ENCODE assay signal across 10 cellular contexts in the genomic region with DNA sequence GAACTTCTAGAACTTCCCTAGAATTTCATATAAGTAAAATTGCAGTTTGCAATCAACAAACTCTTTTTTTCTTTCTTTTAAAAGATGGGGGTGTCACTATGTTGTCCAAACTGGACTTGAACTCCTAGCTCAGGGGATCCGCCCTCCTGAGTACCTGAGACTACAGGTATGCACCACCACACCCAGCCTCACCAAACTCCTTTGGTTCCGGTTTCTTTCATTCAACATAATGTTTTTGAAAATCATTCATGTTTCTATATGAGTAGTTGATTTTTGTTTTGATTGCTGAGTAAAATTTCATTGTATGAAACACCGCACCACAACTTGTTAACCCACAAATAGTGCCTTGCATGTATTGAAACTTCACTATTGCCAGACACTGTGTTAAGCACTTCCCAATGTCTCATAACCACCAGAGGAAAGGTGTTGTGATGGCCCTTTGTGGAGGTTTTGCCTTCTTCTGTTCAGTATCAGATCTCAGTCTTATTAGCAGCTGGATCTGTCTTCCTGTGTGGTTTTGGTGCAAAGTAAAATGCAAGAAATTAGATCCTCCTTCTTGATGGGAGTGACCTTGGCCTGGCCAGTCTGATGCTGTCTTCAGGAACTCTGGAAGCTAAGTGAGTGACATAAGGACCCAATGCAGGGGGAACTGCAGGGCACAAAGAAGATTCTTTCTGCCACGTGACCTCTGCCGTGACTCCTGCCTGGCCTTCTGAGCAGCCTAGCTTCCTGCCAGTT.
DNase-seq lines count a peak whose midpoint lies in the region; ATAC-seq and TF ChIP-seq lines count a peak whose summit lies in the region.
"Had no signal": no experiment of that assay in that cellular context is flagged by ENCODE, and none has a peak within 500 bp of the region (broad histone marks: within the 10 kb centered on the region; RNA-seq: fewer than 3 reads in every experiment).

No MANE protein-coding gene starts in this region.

- no peak overlapping the region for H4K5ac ChIP-seq in mesendoderm (ENCODE audit: low read length)

- no peak overlapping the region for H4K8ac ChIP-seq in mesendoderm (ENCODE audit: low read depth, low read length)

- H3K4me2 ChIP-seq in DND-41 (ENCODE audit: insufficient read depth, low read length) (no peak overlapping the region), Loucy (ENCODE audit: low read depth, low read length, poor library complexity, severe bottlenecking) (peak overlapping the region; percentile 50), mesendoderm (ENCODE audit: low read length) (no peak overlapping the region)

- no peak overlapping the region for H2BK5ac ChIP-seq in mesendoderm (ENCODE audit: low read length)

- no peak overlapping the region for H2AK5ac ChIP-seq in mesendoderm (ENCODE audit: low read length)

- no peaks in the 10 kb centered on the region for H3K79me1 ChIP-seq in mesendoderm (ENCODE audit: low read length)

- H2AFZ ChIP-seq in DND-41 (ENCODE audit: low read depth, low read length) (no peak overlapping the region), Loucy (ENCODE audit: low read length) (peak overlapping the region; percentile 38; the same call in 1 of the 2 replicates)

- H3K9me3 ChIP-seq in DND-41 (ENCODE audit: insufficient read depth, low read length, severe bottlenecking): no peaks in the 10 kb centered on the region
- H3K9me3 ChIP-seq in Loucy (ENCODE audit: insufficient read depth, low read depth, low read length): no peaks in the 10 kb centered on the region

- no peaks in the 10 kb centered on the region for H3K9me2 ChIP-seq in Loucy (replicated peaks; ENCODE audit: low read depth, low read length)

- H3K79me2 ChIP-seq in DND-41 (ENCODE audit: insufficient read depth, low read length) (no peaks in the 10 kb centered on the region), Loucy (ENCODE audit: insufficient read depth, low read length) (no peaks in the 10 kb centered on the region), mesendoderm (ENCODE audit: control insufficient read depth, insufficient read depth, low read length) (no peaks in the 10 kb centered on the region)

- no peak for DNase-seq in DND-41
- no peak for DNase-seq in HPDE6-E6E7 (ENCODE audit: extremely low spot score)
- DNase-seq in anterior cingulate cortex (lab: John Stamatoyannopoulos, UW): no peak
- DNase-seq in kidney tubule cell (ENCODE audit: low spot score): no peak
- no peak for DNase-seq in mesendoderm
- DNase-seq: amygdala, foreskin fibroblast had no signal

- no peak overlapping the region for H3K4me3 ChIP-seq in DND-41 (ENCODE audit: low read depth in 1 of 2, low read length in 2 of 2)
- H3K4me3 ChIP-seq in Loucy (ENCODE audit: low read length, poor library complexity, severe bottlenecking): no peak overlapping the region
- H3K4me3 ChIP-seq in mesendoderm (ENCODE audit: low read length): no peak overlapping the region

- no peak overlapping the region for H3K27ac ChIP-seq in DND-41 (ENCODE audit: low read length)
- H3K27ac ChIP-seq in mesendoderm (ENCODE audit: low read depth, low read length): no peak overlapping the region

- H3F3A ChIP-seq in Loucy (ENCODE audit: low read depth): no peaks in the 10 kb centered on the region

- H3K56ac ChIP-seq in mesendoderm (ENCODE audit: low read length): no peak overlapping the region

- ATAC-seq in DND-41 (ENCODE audit: insufficient read depth, low read depth) (peak; percentile 47; the same call in 2 of the 3 replicates), GM19035 (IDR thresholded peaks at IDR 0.05; ENCODE audit: unreplicated experiment) (peak; percentile 60), HG02870 (IDR thresholded peaks at IDR 0.05; ENCODE audit: unreplicated experiment) (peak; percentile 83)

- H3K4ac ChIP-seq in mesendoderm (ENCODE audit: low read depth, low read length): no peak overlapping the region

- H3K23ac ChIP-seq in mesendoderm (ENCODE audit: low read length): no peak overlapping the region

- no CpG with 5 or more reads among the region's 5 CpGs for WGBS in mesendoderm (ENCODE audit: extremely low coverage, insufficient coverage, low lambda C conversion rate)

- H3K9ac ChIP-seq in DND-41 (ENCODE audit: low read depth, low read length): no peak overlapping the region
- peak overlapping the region; percentile 51 for H3K9ac ChIP-seq in Loucy (ENCODE audit: low read depth, low read length, poor library complexity, severe bottlenecking)
- no peak overlapping the region for H3K9ac ChIP-seq in mesendoderm (ENCODE audit: low read length)

- no peak overlapping the region for H2BK120ac ChIP-seq in mesendoderm (ENCODE audit: low read depth, low read length)

- H2BK15ac ChIP-seq in mesendoderm (replicated peaks; ENCODE audit: low read depth): no peak overlapping the region

- no peak overlapping the region for H3K18ac ChIP-seq in mesendoderm (ENCODE audit: low read length)

- TF ChIP-seq CTCF in DND-41 (IDR thresholded peaks at IDR 0.05; ENCODE audit: borderline replicate concordance, extremely low read depth, low read length, poor library complexity, severe bottlenecking) (no peak), Loucy (conservative IDR thresholded peaks at IDR 0.05; ENCODE audit: low read length) (no peak)

- H3K4me1 ChIP-seq in DND-41 (ENCODE audit: insufficient read depth, low read length) (peaks cover 5% of the 10 kb centered on the region; the same call in 1 of the 2 replicates), Loucy (ENCODE audit: insufficient read depth, low read length, poor library complexity, severe bottlenecking) (peaks cover 24% of the 10 kb centered on the region), mesendoderm (ENCODE audit: control insufficient read depth, low read depth, low read length) (no peaks in the 10 kb centered on the region)

- H3K27me3 ChIP-seq in DND-41 (ENCODE audit: insufficient read depth, low read length, poor library complexity) (no peaks in the 10 kb centered on the region), Loucy (ENCODE audit: insufficient read depth, low read length, poor library complexity, severe bottlenecking) (no peaks in the 10 kb centered on the region), mesendoderm (ENCODE audit: insufficient read depth, low read length, poor library complexity) (no peaks in the 10 kb centered on the region)

- no peaks in the 10 kb centered on the region for H3K36me3 ChIP-seq in DND-41 (ENCODE audit: insufficient read depth, low read length)
- H3K36me3 ChIP-seq in Loucy (ENCODE audit: insufficient read depth, low read length): no peaks in the 10 kb centered on the region
- H3K36me3 ChIP-seq in mesendoderm (ENCODE audit: control insufficient read depth, insufficient read depth, low read length): no peaks in the 10 kb centered on the region

- H4K20me1 ChIP-seq in DND-41 (ENCODE audit: insufficient read depth, low read length) (no peaks in the 10 kb centered on the region), Loucy (ENCODE audit: insufficient read depth, low read length, poor library complexity, severe bottlenecking) (no peaks in the 10 kb centered on the region)
